21 cellular contexts compared by ENCODE assay signal in the genomic region with DNA sequence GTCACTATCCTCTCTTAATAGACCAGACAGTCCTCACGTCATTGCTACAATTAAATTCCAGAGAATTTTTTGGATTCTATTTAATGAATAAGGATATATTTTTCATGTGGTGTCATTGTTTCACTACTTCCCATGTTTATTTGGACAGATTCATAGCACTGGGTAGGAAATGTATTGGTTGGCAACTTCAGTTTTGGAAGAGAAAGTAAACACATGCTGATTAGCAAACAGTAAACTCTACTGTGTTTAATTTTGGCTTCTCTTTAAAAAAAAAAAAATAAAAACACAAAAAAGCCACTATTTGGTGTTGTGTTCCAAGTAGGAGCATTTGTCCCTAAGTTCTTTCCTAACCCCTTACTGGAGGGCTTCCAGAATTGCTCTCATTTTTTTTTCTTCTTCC.
DNase-seq lines count a peak whose midpoint lies in the region; TF ChIP-seq lines count a peak whose summit lies in the region.
"Had no signal": no experiment of that assay in that cellular context is flagged by ENCODE, and none has a peak within 500 bp of the region (broad histone marks: within the 10 kb centered on the region; RNA-seq: fewer than 3 reads in every experiment).

No MANE protein-coding gene starts in this region.

- H3K27me3 ChIP-seq in adipocyte (replicated peaks; ENCODE audit: control insufficient read depth, insufficient read depth, low read length) (no peaks in the 10 kb centered on the region), suprapubic skin (no peaks in the 10 kb centered on the region), tibial nerve (no peaks in the 10 kb centered on the region)

- DNase-seq in adipocyte (ENCODE audit: low read depth) (no peak), fibroblast of gingiva (ENCODE audit: low read depth) (peak; percentile 74), lung microvascular endothelial cell (ENCODE audit: low read depth in 2 of 2) (peak; percentile 69 to 76), suprapubic skin (ENCODE audit: low spot score in 2 of 2) (no peak), SHP77 treated with DMSO at 0.1 percent for 48 hours (lab: John Stamatoyannopoulos, UW) (no peak), NCI-H1417 (lab: John Stamatoyannopoulos, UW) (no peak), tibial nerve (ENCODE audit: low spot score in 2 of 2) (no peak)
- DNase-seq: activated CD4-positive, alpha-beta T cell treated with anti-CD3 and anti-CD28 coated beads for 1 hour; activated CD8-positive, alpha-beta memory T cell treated with anti-CD3 and anti-CD28 coated beads for 24 hours; activated naive CD4-positive, alpha-beta T cell treated with anti-CD3 and anti-CD28 coated beads for 36 hours; activated T-cell treated with anti-CD3 and anti-CD28 coated beads, Interleukin-2, amount 50 U/mL, for 4 hours; AML-193; central memory CD4-positive, alpha-beta T cell; DMS79; erythroblast; glutamatergic neuron; NCI-H2081; stimulated activated naive CD4-positive, alpha-beta T cell; trophoblast cell had no signal

- TF ChIP-seq CTCF in suprapubic skin (IDR thresholded peaks at IDR 0.05) (no peak), tibial nerve (IDR thresholded peaks at IDR 0.05) (no peak)

- H3K9ac ChIP-seq in adipocyte (ENCODE audit: low read length) = peak overlapping the region; percentile 69
- H3K9ac ChIP-seq: KMS-11 had no signal

- H3K4me3 ChIP-seq in adipocyte (ENCODE audit: low read length) (peak overlapping the region; percentile 74), suprapubic skin (no peak overlapping the region), tibial nerve (no peak overlapping the region)
- H3K4me3 ChIP-seq: HAP-1 had no signal

- H3K9me3 ChIP-seq in adipocyte (ENCODE audit: control insufficient read depth, low read length) (no peaks in the 10 kb centered on the region), suprapubic skin (no peaks in the 10 kb centered on the region), tibial nerve (no peaks in the 10 kb centered on the region)
- H3K9me3 ChIP-seq: HAP-1 had no signal

- H3K36me3 ChIP-seq in adipocyte (ENCODE audit: control insufficient read depth, insufficient read depth, low read length, severe bottlenecking) (no peaks in the 10 kb centered on the region), suprapubic skin (no peaks in the 10 kb centered on the region), tibial nerve (no peaks in the 10 kb centered on the region)
- H3K36me3 ChIP-seq: HAP-1 had no signal

- peak overlapping the region; percentile 34 for H3K27ac ChIP-seq in suprapubic skin
- peak overlapping the region in 1 of 4 donors; percentile 43 for H3K27ac ChIP-seq in tibial nerve
- H3K27ac ChIP-seq: KMS-11 had no signal

- 33% methylated on average over 1 of the region's 1 CpG for WGBS in suprapubic skin
- WGBS in tibial nerve, 2 donors = 13 to 27% methylated on average over 1 of the region's 1 CpG

- TF ChIP-seq POLR2A in suprapubic skin (IDR thresholded peaks at IDR 0.05) (no peak), tibial nerve (IDR thresholded peaks at IDR 0.05) (no peak)

- peaks cover 45% of the 10 kb centered on the region for H3K4me1 ChIP-seq in adipocyte (ENCODE audit: control insufficient read depth, insufficient read depth, low read length)
- peaks cover 35% of the 10 kb centered on the region for H3K4me1 ChIP-seq in suprapubic skin
- H3K4me1 ChIP-seq in tibial nerve = peaks cover 0 to 57% (median 3%) of the 10 kb centered on the region in 4 donors

- TF ChIP-seq EP300 in suprapubic skin (IDR thresholded peaks at IDR 0.05) (no peak), tibial nerve (IDR thresholded peaks at IDR 0.05) (peak in 1 of 2 donors; percentile 5)

Comparison
In these comparisons a context has a peak if more than half of its experiments do, and no peak if none do; other contexts are left out.
1. DNase-seq: peak in fibroblast of gingiva (single experiment) and lung microvascular endothelial cell (2 of 2); none in adipocyte (single experiment), suprapubic skin (0 of 2), SHP77 treated with DMSO at 0.1 percent for 48 hours (single experiment), NCI-H1417 (0 of 3) and tibial nerve (0 of 2).